ENCODE assay signal across 8 cellular contexts in genomic region chr16:74605332-74605731, GRCh38. TPM values are rescaled to one million over a fixed set of nuclear protein-coding genes. Genes with fewer than 3 reads are reported as not detected.
DNase-seq lines count a peak whose midpoint lies in the region; ATAC-seq and TF ChIP-seq lines count a peak whose summit lies in the region.

No MANE protein-coding gene starts in this region.

- CTCF ChIA-PET in HEK293 (lab: Yijun Ruan, JAX) (interaction anchor here (0.5 to 0.6 kb wide), 2 partner anchors 10 to 594 kb away, joined by 3 read pairs; no protein-coding TSS in a partner anchor), activated B cell treated with CpG ODN at 0.5 μM for 24 hours (lab: Charles Lee) (no interaction called here)

- TF ChIP-seq CTCF in HEK293 (tag by site-specific recombination; IDR thresholded peaks at IDR 0.05), result no peak
- no peak for TF ChIP-seq CTCF in activated B cell treated with CpG ODN at 0.5 μM for 24 hours (IDR thresholded peaks at IDR 0.05)
- no peak for TF ChIP-seq CTCF in glutamatergic neuron (IDR thresholded peaks at IDR 0.05; ENCODE audit: partially characterized antibody, unreplicated experiment)

- intact Hi-C loops in activated B cell treated with CpG ODN at 0.5 μM for 24 hours (cut with micrococcal nuclease), result loop anchor here (10.0 kb wide), 3 partner anchors 111 to 829 kb away; partner anchors contain the start of genes CFDP1 and WDR59

- H3K27ac ChIP-seq in HEK293 (ENCODE audit: extremely low read depth, low read depth, low read length), result no peak overlapping the region

- H3K36me3 ChIP-seq in HEK293 (ENCODE audit: control insufficient read depth in 2 of 2, insufficient read depth in 1 of 2, low read length in 2 of 2) (no peaks in the 10 kb centered on the region), skeletal muscle satellite cell (ENCODE audit: insufficient read depth, low read length) (no peaks in the 10 kb centered on the region)

- no peaks in the 10 kb centered on the region for H3K9me3 ChIP-seq in HEK293 (ENCODE audit: control insufficient read depth, insufficient read depth, low read depth, low read length)
- no peaks in the 10 kb centered on the region for H3K9me3 ChIP-seq in skeletal muscle satellite cell (replicated peaks; ENCODE audit: low read length)

- H3K4me1 Mint-ChIP-seq in activated B cell treated with CpG ODN at 0.5 μM for 24 hours (peaks cover 58% of the 10 kb centered on the region), glutamatergic neuron (ENCODE audit: low read depth, unreplicated experiment) (peaks cover 16% of the 10 kb centered on the region)

- peaks cover 3% of the 10 kb centered on the region for H3K36me3 Mint-ChIP-seq in activated B cell treated with CpG ODN at 0.5 μM for 24 hours (ENCODE audit: low read depth)
- H3K36me3 Mint-ChIP-seq in glutamatergic neuron (ENCODE audit: unreplicated experiment), result no peaks in the 10 kb centered on the region

- no peaks in the 10 kb centered on the region for H3K27me3 ChIP-seq in skeletal muscle satellite cell (ENCODE audit: control insufficient read depth, insufficient read depth, low read length)

- peak overlapping the region; percentile 91 for H3K9ac ChIP-seq in skeletal muscle satellite cell (ENCODE audit: low read depth, low read length)

- H3K27me3 Mint-ChIP-seq in activated B cell treated with CpG ODN at 0.5 μM for 24 hours (no peaks in the 10 kb centered on the region), glutamatergic neuron (ENCODE audit: unreplicated experiment) (peaks cover 13% of the 10 kb centered on the region)

- H3K27ac Mint-ChIP-seq in activated B cell treated with CpG ODN at 0.5 μM for 24 hours, result peak overlapping the region; percentile 6
- H3K27ac Mint-ChIP-seq in glutamatergic neuron (ENCODE audit: unreplicated experiment), result peak overlapping the region; percentile 97

- H3K4me3 Mint-ChIP-seq in activated B cell treated with CpG ODN at 0.5 μM for 24 hours (peak overlapping the region; percentile 94), glutamatergic neuron (ENCODE audit: unreplicated experiment) (peak overlapping the region; percentile 94)

- ATAC-seq in activated B cell treated with CpG ODN at 0.5 μM for 24 hours (ENCODE audit: low read depth), result no peak
- ATAC-seq in HG03135 (IDR thresholded peaks at IDR 0.05; ENCODE audit: unreplicated experiment), result no peak

- peaks cover 33% of the 10 kb centered on the region for H3K4me1 ChIP-seq in HEK293 (ENCODE audit: control insufficient read depth, insufficient read depth, low read length)
- H3K4me1 ChIP-seq in skeletal muscle satellite cell (ENCODE audit: control insufficient read depth, insufficient read depth, low read length), result peaks cover 41% of the 10 kb centered on the region

- POLR2A ChIA-PET in HEK293 (lab: Yijun Ruan, JAX), result interaction anchor here (1.5 kb wide), 1 partner anchor 31 kb away, joined by 3 read pairs; no protein-coding TSS in a partner anchor
- POLR2A ChIA-PET in activated B cell treated with CpG ODN at 0.5 μM for 24 hours (lab: Charles Lee), result interaction anchor here (0.6 to 1.3 kb wide), 3 partner anchors 15 to 308 kb away, joined by 3 read pairs; partner anchors contain the start of gene RFWD3

- H3K4me2 ChIP-seq in skeletal muscle satellite cell (ENCODE audit: low read length), result peak overlapping the region; percentile 90

- H3K4me3 ChIP-seq in HEK293 (ENCODE audit: low read depth, low read length) (peak overlapping the region; percentile 93), skeletal muscle satellite cell (ENCODE audit: low read length) (peak overlapping the region; percentile 94)

- no peak for DNase-seq in activated B cell treated with CpG ODN at 0.5 μM for 24 hours
- no peak for DNase-seq in glutamatergic neuron
- DNase-seq in cerebellar cortex (ENCODE audit: low spot score), result no peak
- no peak for DNase-seq in NCI-H774 (lab: John Stamatoyannopoulos, UW)
- no peak for DNase-seq in NCI-H1417 treated with DMSO at 0.1 percent for 48 hours (lab: John Stamatoyannopoulos, UW)

- H3K9me3 Mint-ChIP-seq in activated B cell treated with CpG ODN at 0.5 μM for 24 hours (no peaks in the 10 kb centered on the region), glutamatergic neuron (ENCODE audit: unreplicated experiment) (no peaks in the 10 kb centered on the region)

TF ChIP-seq in HEK293, 187 proteins besides CTCF, POLR2A, EP300 and RAD21:
- no peak for TF ChIP-seq KLF9 (tag by site-specific recombination; IDR thresholded peaks at IDR 0.05; ENCODE audit: low read depth)
- TF ChIP-seq, protein P1, sequence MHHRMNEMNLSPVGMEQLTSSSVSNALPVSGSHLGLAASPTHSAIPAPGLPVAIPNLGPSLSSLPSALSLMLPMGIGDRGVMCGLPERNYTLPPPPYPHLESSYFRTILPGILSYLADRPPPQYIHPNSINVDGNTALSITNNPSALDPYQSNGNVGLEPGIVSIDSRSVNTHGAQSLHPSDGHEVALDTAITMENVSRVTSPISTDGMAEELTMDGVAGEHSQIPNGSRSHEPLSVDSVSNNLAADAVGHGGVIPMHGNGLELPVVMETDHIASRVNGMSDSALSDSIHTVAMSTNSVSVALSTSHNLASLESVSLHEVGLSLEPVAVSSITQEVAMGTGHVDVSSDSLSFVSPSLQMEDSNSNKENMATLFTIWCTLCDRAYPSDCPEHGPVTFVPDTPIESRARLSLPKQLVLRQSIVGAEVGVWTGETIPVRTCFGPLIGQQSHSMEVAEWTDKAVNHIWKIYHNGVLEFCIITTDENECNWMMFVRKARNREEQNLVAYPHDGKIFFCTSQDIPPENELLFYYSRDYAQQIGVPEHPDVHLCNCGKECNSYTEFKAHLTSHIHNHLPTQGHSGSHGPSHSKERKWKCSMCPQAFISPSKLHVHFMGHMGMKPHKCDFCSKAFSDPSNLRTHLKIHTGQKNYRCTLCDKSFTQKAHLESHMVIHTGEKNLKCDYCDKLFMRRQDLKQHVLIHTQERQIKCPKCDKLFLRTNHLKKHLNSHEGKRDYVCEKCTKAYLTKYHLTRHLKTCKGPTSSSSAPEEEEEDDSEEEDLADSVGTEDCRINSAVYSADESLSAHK (tag by site-specific recombination; IDR thresholded peaks at IDR 0.05), result peak; percentile 93

RNA-seq across cellular contexts. Expression of gene GLG1, which starts 1.6 kb away (rescaled TPM):
- total RNA-seq in activated B cell treated with CpG ODN at 0.5 μM for 24 hours, result 72.7 and 81.4 TPM in 2 replicates
- total RNA-seq in glutamatergic neuron (ENCODE audit: unreplicated experiment), result 143 TPM
- total RNA-seq in skeletal muscle satellite cell (2012; rRNA removed), result 88.5 and 108 TPM in 2 replicates
